ENCODE assay signal across 19 cellular contexts in the genomic region with DNA sequence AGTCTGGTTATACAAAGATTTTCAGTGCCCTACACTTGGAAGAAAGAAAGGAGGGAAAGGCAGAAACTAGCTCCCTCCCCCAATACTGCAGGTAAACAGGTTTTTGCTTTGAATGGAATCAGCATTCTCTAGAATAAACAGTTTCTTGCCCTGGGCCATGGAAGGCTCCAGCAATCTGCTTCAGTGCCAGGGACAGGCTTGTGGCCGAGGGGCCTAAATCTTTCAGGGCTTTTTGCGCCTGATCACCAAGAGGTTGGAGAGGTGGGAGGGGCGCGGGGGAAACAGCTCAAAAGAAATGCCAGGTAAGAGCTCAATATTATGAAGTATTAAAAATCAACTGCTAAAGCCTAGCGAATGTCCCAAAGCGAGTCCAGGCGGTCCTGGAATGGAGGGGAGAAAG. TPM values are rescaled to one million over a fixed set of nuclear protein-coding genes. Genes with fewer than 3 reads are reported as not detected.
DNase-seq lines count a peak whose midpoint lies in the region; ATAC-seq, FAIRE-seq and TF ChIP-seq lines count a peak whose summit lies in the region.
"Had no signal": no experiment of that assay in that cellular context is flagged by ENCODE, and none has a peak within 500 bp of the region (broad histone marks: within the 10 kb centered on the region; RNA-seq: fewer than 3 reads in every experiment).

No MANE protein-coding gene starts in this region.

- intact Hi-C loops in kidney (cut with DNase I) = no loop called here

- peaks cover 29% of the 10 kb centered on the region for H3F3A ChIP-seq in neural progenitor cell (ENCODE audit: low read depth)

- no peak for FAIRE-seq in kidney (lab: Jason Lieb, UNC)
- FAIRE-seq: A549 had no signal

- peak overlapping the region; percentile 28 for H3K4me2 ChIP-seq in neural progenitor cell
- H3K4me2 ChIP-seq: A549 had no signal

- H3K27ac Mint-ChIP-seq in neural progenitor cell = no peak overlapping the region

- H3K4me3 ChIP-seq in HUES64 (ENCODE audit: low read length) = peak overlapping the region; percentile 40
- H3K4me3 ChIP-seq in iPS-11a (ENCODE audit: low read depth, low read length) = peak overlapping the region; percentile 4
- H3K4me3 ChIP-seq in neural progenitor cell = no peak overlapping the region
- no peak overlapping the region for H3K4me3 ChIP-seq in HAP-1
- H3K4me3 ChIP-seq in kidney (ENCODE audit: low read length in 2 of 2) = no peak overlapping the region
- H3K4me3 ChIP-seq: A549 had no signal

- DNase-seq in ELF-1 (ENCODE audit: low read depth, low spot score) (peak; percentile 92), neural progenitor cell (ENCODE audit: low spot score) (no peak), HAP-1 (ENCODE audit: low spot score in 2 of 2) (no peak), kidney (no peak)
- no peak for DNase-seq in stimulated activated CD4-positive, alpha-beta T cell treated with anti-CD3 and anti-CD28 coated beads, Interleukin-2, amount 100 ng/mL, for 24 hours
- DNase-seq: COR-L47, DMS153, EL, MM.1S, NCI-H1105, NCI-H1694 treated with DMSO at 0.1 percent for 48 hours, NCI-H446, NCI-H774, Right ventricle myocardium superior had no signal

- H2AFZ ChIP-seq in neural progenitor cell (replicated peaks) = no peak overlapping the region

- H3K36me3 ChIP-seq in HUES64 (ENCODE audit: insufficient read depth, low read length) (no peaks in the 10 kb centered on the region), neural progenitor cell (no peaks in the 10 kb centered on the region), HAP-1 (replicated peaks) (no peaks in the 10 kb centered on the region), kidney (ENCODE audit: control insufficient read depth in 1 of 2, insufficient read depth in 2 of 2, low read length in 2 of 2) (no peaks in the 10 kb centered on the region)

- 4% methylated on average over 7 of the region's 7 CpGs for whole genome bisulfite sequencing in HUES64

- peaks cover 32% of the 10 kb centered on the region for H3K4me1 Mint-ChIP-seq in neural progenitor cell

- in situ Hi-C loops in HAP-1 (cut with MboI; ENCODE audit: low sequenced_read_pairs) = no loop called here

- H4K20me1 ChIP-seq in neural progenitor cell (ENCODE audit: low read depth) = peaks cover 98% of the 10 kb centered on the region

- H3K27ac ChIP-seq in HUES64 (ENCODE audit: low read depth, low read length) (no peak overlapping the region), neural progenitor cell (no peak overlapping the region), kidney (ENCODE audit: low read depth in 2 of 2, low read length in 2 of 2) (peak overlapping the region in 1 of 2 donors; percentile 57)
- H3K27ac ChIP-seq: A549, C4-2B had no signal

- H3K27me3 ChIP-seq in HUES64 (ENCODE audit: insufficient read depth, low read length) = peaks cover 100% of the 10 kb centered on the region
- H3K27me3 ChIP-seq in neural progenitor cell = peaks cover 100% of the 10 kb centered on the region
- H3K27me3 ChIP-seq in HAP-1 (ENCODE audit: low read depth) = peaks cover 40% of the 10 kb centered on the region

- H3K9ac ChIP-seq in HUES64 (ENCODE audit: low read depth, low read length) (no peak overlapping the region), neural progenitor cell (no peak overlapping the region), kidney (ENCODE audit: low read length in 2 of 2) (no peak overlapping the region)

- H3K9me3 Mint-ChIP-seq in neural progenitor cell = no peaks in the 10 kb centered on the region

- no peak overlapping the region for H3K4me3 Mint-ChIP-seq in neural progenitor cell

- ATAC-seq in GM21447 (IDR thresholded peaks at IDR 0.05; ENCODE audit: unreplicated experiment) = no peak
- ATAC-seq: A549 had no signal

- no peaks in the 10 kb centered on the region for H3K79me2 ChIP-seq in neural progenitor cell (ENCODE audit: low read depth)

- H3K9me3 ChIP-seq in HUES64 (ENCODE audit: insufficient read depth, low read depth, low read length) (no peaks in the 10 kb centered on the region), neural progenitor cell (ENCODE audit: low read depth) (no peaks in the 10 kb centered on the region), HAP-1 (no peaks in the 10 kb centered on the region), kidney (ENCODE audit: control insufficient read depth in 1 of 2, low read length in 2 of 2) (no peaks in the 10 kb centered on the region)
- H3K9me3 ChIP-seq: A549 had no signal

- no peaks in the 10 kb centered on the region for H3K36me3 Mint-ChIP-seq in neural progenitor cell

- TF ChIP-seq CTCF in neural progenitor cell (IDR thresholded peaks at IDR 0.05) (no peak), kidney (IDR thresholded peaks at IDR 0.05; ENCODE audit: borderline replicate concordance, extremely low read depth, insufficient read depth) (no peak)

- H3K4me1 ChIP-seq in HUES64 (ENCODE audit: insufficient read depth, low read length) = peaks cover 47% of the 10 kb centered on the region
- peaks cover 28% of the 10 kb centered on the region for H3K4me1 ChIP-seq in neural progenitor cell
- H3K4me1 ChIP-seq in HAP-1 = no peaks in the 10 kb centered on the region
- H3K4me1 ChIP-seq in kidney (ENCODE audit: control insufficient read depth in 1 of 2, insufficient read depth in 1 of 2, low read depth in 1 of 2, low read length in 2 of 2) = peaks cover 2 to 3% of the 10 kb centered on the region in 2 donors
- H3K4me1 ChIP-seq: A549 had no signal

- peaks cover 96% of the 10 kb centered on the region for H3K27me3 Mint-ChIP-seq in neural progenitor cell (ENCODE audit: insufficient read depth, low read depth)

RNA-seq across cellular contexts. Expression of gene TFAP2B, which starts 23.8 kb away (rescaled TPM):
- 2.2 TPM for polyA plus RNA-seq in HUES64 (2013, experiment 1 of 2)
- polyA plus RNA-seq in HUES64 (2013, experiment 2 of 2) = 5.4 TPM
- 0.15 TPM in 1 of 2 replicates, not detected in the other for total RNA-seq in neural progenitor cell (ENCODE audit: low replicate concordance)
- 25.3 TPM for total RNA-seq in kidney
- polyA plus RNA-seq in kidney (ENCODE audit: insufficient read depth, low read depth, low replicate concordance) = 11.6 TPM
- total RNA-seq: Right ventricle myocardium superior had no signal
- polyA plus RNA-seq: A549 had no signal

Comparison
In these comparisons a context has a peak if more than half of its experiments do, and no peak if none do; other contexts are left out.
1. H3K4me3 ChIP-seq: peak in HUES64 (single experiment) and iPS-11a (single experiment); none in neural progenitor cell (single experiment), HAP-1 (single experiment) and kidney (0 of 2).
2. RNA of gene TFAP2B, which starts 23.8 kb away (total RNA-seq): 25.3 TPM in kidney (single experiment); 0.15 TPM in neural progenitor cell; every median in the first group is over 10 times any median in the second.